8 cellular contexts compared by ENCODE assay signal in genomic region chr5:128082551-128083032, GRCh38. TPM values are rescaled to one million over a fixed set of nuclear protein-coding genes. Genes with fewer than 3 reads are reported as not detected.
A peak's percentile ranks its signal among the peaks of the same experiment; 100 is the strongest.
DNase-seq lines count a peak whose midpoint lies in the region; ATAC-seq, FAIRE-seq and TF ChIP-seq lines count a peak whose summit lies in the region.

No MANE protein-coding gene starts in this region.

- peaks cover 17% of the 10 kb centered on the region for H3K36me3 Mint-ChIP-seq in activated CD4-positive, alpha-beta T cell treated with anti-CD3 and anti-CD28 coated beads for 36 hours (ENCODE audit: low read depth)

- peak overlapping the region; percentile 95 for H2AFZ ChIP-seq in K562 (ENCODE audit: low read depth, low read length)
- H2AFZ ChIP-seq in HepG2 (ENCODE audit: low read length) = peak overlapping the region; percentile 20

- TF ChIP-seq EP300 in K562 (IDR thresholded peaks at IDR 0.05; ENCODE audit: low read length) (no peak), HepG2 (IDR thresholded peaks at IDR 0.05; ENCODE audit: low read depth in 2 of 2, low read length in 2 of 2) (no peak), HepG2 (CRISPR knock-in tag; IDR thresholded peaks at IDR 0.05; ENCODE audit: borderline replicate concordance) (no peak)

- H3K9me3 Mint-ChIP-seq in activated CD4-positive, alpha-beta T cell treated with anti-CD3 and anti-CD28 coated beads for 36 hours (ENCODE audit: low read depth) = no peaks in the 10 kb centered on the region

- peaks cover 5% of the 10 kb centered on the region; the same call in 2 of the 3 replicates for H3K36me3 ChIP-seq in K562 (ENCODE audit: control insufficient read depth, insufficient read depth, low read length)
- no peaks in the 10 kb centered on the region for H3K36me3 ChIP-seq in HepG2 (replicated peaks in 1 of 2; ENCODE audit: control insufficient read depth in 1 of 2, insufficient read depth in 2 of 2, low read length in 2 of 2)
- H3K36me3 ChIP-seq in thyroid gland = no peaks in the 10 kb centered on the region

- peaks cover 81% of the 10 kb centered on the region for H3K79me2 ChIP-seq in K562 (ENCODE audit: control insufficient read depth, insufficient read depth, low read length)
- peaks cover 13% of the 10 kb centered on the region for H3K79me2 ChIP-seq in HepG2 (ENCODE audit: insufficient read depth, low read length)

- CTCF ChIA-PET in activated CD4-positive, alpha-beta T cell treated with anti-CD3 and anti-CD28 coated beads for 36 hours (lab: Charles Lee) = interaction anchor here (0.5 to 1.8 kb wide), 3 partner anchors 12 to 207 kb away, joined by 3 to 4 read pairs (median 3); no protein-coding TSS in a partner anchor
- CTCF ChIA-PET in K562 (lab: Yijun Ruan, JAX; ENCODE audit: low intra/inter-chr PET ratio) = no interaction called here
- CTCF ChIA-PET in HepG2 (lab: Yijun Ruan, JAX; ENCODE audit: low intra/inter-chr PET ratio, low total read pairs) = no interaction called here

- H3K27me3 Mint-ChIP-seq in activated CD4-positive, alpha-beta T cell treated with anti-CD3 and anti-CD28 coated beads for 36 hours = no peaks in the 10 kb centered on the region

- peak overlapping the region; percentile 77 for H3K4me3 Mint-ChIP-seq in activated CD4-positive, alpha-beta T cell treated with anti-CD3 and anti-CD28 coated beads for 36 hours

- H3K9me3 ChIP-seq in K562 (replicated peaks; ENCODE audit: control insufficient read depth, insufficient read depth, low read depth, low read length) = no peaks in the 10 kb centered on the region
- no peaks in the 10 kb centered on the region for H3K9me3 ChIP-seq in HepG2 (ENCODE audit: low read length)
- H3K9me3 ChIP-seq in thyroid gland = no peaks in the 10 kb centered on the region

- TF ChIP-seq CTCF in K562 (IDR thresholded peaks at IDR 0.05 in 2 of 3, conservative IDR thresholded peaks at IDR 0.05 in 1 of 3; ENCODE audit: insufficient read depth in 2 of 3, low read depth in 1 of 3, low read length in 3 of 3) (no peak), HepG2 (CRISPR knock-in tag; IDR thresholded peaks at IDR 0.05) (no peak), thyroid gland (IDR thresholded peaks at IDR 0.05) (no peak)

- under 1% methylated on average over 25 of the region's 25 CpGs for WGBS in K562 (ENCODE audit: insufficient coverage, low coverage, missing lambda C conversion rate)
- 9% methylated on average over 8 of the region's 25 CpGs for WGBS in HepG2 (ENCODE audit: low lambda C conversion rate)
- 1 to 3% methylated on average over 7 to 25 of the region's 25 CpGs for WGBS in thyroid gland, 2 donors

- H3K27me3 ChIP-seq in K562 (ENCODE audit: control insufficient read depth in 2 of 2, insufficient read depth in 2 of 2, low read length in 2 of 2) (no peaks in the 10 kb centered on the region), HepG2 (ENCODE audit: control insufficient read depth in 1 of 2, insufficient read depth in 2 of 2, low read length in 2 of 2) (peaks cover 0 to 5% of the 10 kb centered on the region in 2 experiments; a peak in 1 of 5 replicates), thyroid gland (no peaks in the 10 kb centered on the region)

- peak overlapping the region; percentile 80 for H3K4me3 ChIP-seq in K562
- H3K4me3 ChIP-seq in HepG2 (replicated peaks in 1 of 3; ENCODE audit: insufficient read depth in 1 of 3, low read depth in 2 of 3, low read length in 3 of 3) = peak overlapping the region; percentile 46 to 75 (median 73); a peak in 5 of 6 replicates
- peak overlapping the region; percentile 24 to 76 (median 65) for H3K4me3 ChIP-seq in thyroid gland (replicated peaks in 1 of 3)

- intact Hi-C loops in activated CD4-positive, alpha-beta T cell treated with anti-CD3 and anti-CD28 coated beads for 36 hours (cut with DNase I, micrococcal nuclease) = loop anchor here (1.0 to 10.0 kb wide), 13 partner anchors 118 to 1482 kb away; partner anchors contain the start of genes ISOC1 (in 2 of the 2), PRRC1 (in 2 of the 2), MARCHF3 (in 1 of the 2) and PHAX (in 1 of the 2)
- intact Hi-C loops in K562 (cut with micrococcal nuclease) = loop anchor here (5.0 to 10.0 kb wide), 5 partner anchors 115 to 1015 kb away; no protein-coding TSS in a partner anchor
- intact Hi-C loops in HepG2 (cut with micrococcal nuclease; ENCODE audit: unreplicated experiment) = loop anchor here (1.0 to 5.0 kb wide), 3 partner anchors 147 to 205 kb away; no protein-coding TSS in a partner anchor
- intact Hi-C loops in thyroid gland (cut with DNase I) = no loop called here

- H3K4me2 ChIP-seq in K562 (ENCODE audit: insufficient read depth, low read length) (peak overlapping the region; percentile 87), HepG2 (ENCODE audit: low read depth, low read length) (peak overlapping the region; percentile 82)

- peak overlapping the region; percentile 78 to 95 for H3K9ac ChIP-seq in K562 (ENCODE audit: insufficient read depth in 1 of 2, low read depth in 2 of 2, low read length in 2 of 2)
- peak overlapping the region; percentile 67 for H3K9ac ChIP-seq in HepG2 (ENCODE audit: insufficient read depth, low read depth, low read length)

- peak overlapping the region; percentile 89 for H3K27ac ChIP-seq in K562 (ENCODE audit: extremely low read depth, low read depth, low read length)
- H3K27ac ChIP-seq in HepG2 (ENCODE audit: extremely low read length, insufficient read depth, low read length) = peak overlapping the region; percentile 81
- H3K27ac ChIP-seq in thyroid gland = peak overlapping the region; percentile 74 to 97 (median 97)

- BruUV-seq in K562 (replicated peaks; lab: Mats Ljungman, UMichigan) (no TSS peak), HepG2 (replicated peaks; lab: Mats Ljungman, UMichigan) (no TSS peak)

- H4K20me1 ChIP-seq in K562 (replicated peaks; ENCODE audit: control insufficient read depth, insufficient read depth, low read length) (peaks cover 6% of the 10 kb centered on the region; the same call in 1 of the 2 replicates), HepG2 (ENCODE audit: insufficient read depth, low read length) (0 out of 2 replicates have a peak, but pooled peaks cover 3% of the 10 kb centered on the region)

- no peak for TF ChIP-seq POLR2A in K562 (conservative IDR thresholded peaks at IDR 0.05)
- TF ChIP-seq POLR2A in HepG2 (IDR thresholded peaks at IDR 0.05; ENCODE audit: insufficient read depth in 1 of 2, low read depth in 2 of 2, low read length in 2 of 2) = peak; percentile 13 to 48; a peak in 3 of 4 replicates
- TF ChIP-seq POLR2A in thyroid gland (IDR thresholded peaks at IDR 0.05) = no peak

- no peak for DNase-seq in activated CD4-positive, alpha-beta T cell treated with anti-CD3 and anti-CD28 coated beads for 36 hours
- DNase-seq in activated CD4-positive, alpha-beta T cell treated with anti-CD3 and anti-CD28 coated beads for 48 hours = no peak
- peak in 1 of 4 experiments; percentile 16 for DNase-seq in K562 (ENCODE audit: extremely low read depth in 1 of 4, low spot score in 3 of 4)
- DNase-seq in HepG2 (ENCODE audit: low spot score) = no peak
- no peak for DNase-seq in thyroid gland
- DNase-seq in NCI-H524 treated with DMSO at 0.1 percent for 48 hours (lab: John Stamatoyannopoulos, UW) = no peak

- no peak for TF ChIP-seq RAD21 in K562 (CRISPR knock-in tag; conservative IDR thresholded peaks at IDR 0.05 in 1 of 2, IDR thresholded peaks at IDR 0.05 in 1 of 2)
- TF ChIP-seq RAD21 in HepG2 (CRISPR knock-in tag; IDR thresholded peaks at IDR 0.05) = no peak

- peaks cover 48% of the 10 kb centered on the region for H3K4me1 Mint-ChIP-seq in activated CD4-positive, alpha-beta T cell treated with anti-CD3 and anti-CD28 coated beads for 36 hours

- in situ Hi-C loops in K562 (cut with MboI) = no loop called here
- in situ Hi-C loops in HepG2 (cut with HindIII; ENCODE audit: extremely low pct_ligation_motif_present, low pct_unique_long_range_greater_than_20kb) = loop anchor here (25.0 kb wide), 1 partner anchor 195 kb away; no protein-coding TSS in a partner anchor

- FAIRE-seq in K562 (lab: Jason Lieb, UNC) = no peak
- no peak for FAIRE-seq in HepG2 (lab: Jason Lieb, UNC)

- no peaks in the 10 kb centered on the region for H3K9me1 ChIP-seq in K562 (ENCODE audit: control insufficient read depth, insufficient read depth, low read length)

- POLR2A ChIA-PET in activated CD4-positive, alpha-beta T cell treated with anti-CD3 and anti-CD28 coated beads for 36 hours (lab: Charles Lee) = interaction anchor here (1.1 kb wide), 1 partner anchor 1012 kb away, joined by 5 read pairs; the partner anchor contains the start of gene ISOC1
- POLR2A ChIA-PET in K562 (lab: Yijun Ruan, JAX) = interaction anchor here (0.7 to 1.9 kb wide), 4 partner anchors 10 to 1481 kb away, joined by 3 to 6 read pairs (median 4); no protein-coding TSS in a partner anchor
- POLR2A ChIA-PET in HepG2 (lab: Yijun Ruan, JAX) = no interaction called here

- ATAC-seq in activated CD4-positive, alpha-beta T cell treated with anti-CD3 and anti-CD28 coated beads for 36 hours = peak; percentile 45
- ATAC-seq in HG03575 (IDR thresholded peaks at IDR 0.05; ENCODE audit: extremely low read depth, insufficient number of reproducible peaks, low FRiP score, unreplicated experiment) (peak; percentile 1), K562 (peak; percentile 23), HepG2 (peak; percentile 42), GM18520 (IDR thresholded peaks at IDR 0.05; ENCODE audit: unreplicated experiment) (no peak)

- peaks cover 17 to 20% of the 10 kb centered on the region in 2 experiments; a peak in 4 of 5 replicates for H3K4me1 ChIP-seq in K562 (replicated peaks in 1 of 2; ENCODE audit: control insufficient read depth in 2 of 2, insufficient read depth in 2 of 2, low read length in 2 of 2)
- peaks cover 15% of the 10 kb centered on the region for H3K4me1 ChIP-seq in HepG2 (ENCODE audit: insufficient read depth, low read length)
- H3K4me1 ChIP-seq in thyroid gland = peaks cover 13 to 14% of the 10 kb centered on the region in 2 donors

- H3K27ac Mint-ChIP-seq in activated CD4-positive, alpha-beta T cell treated with anti-CD3 and anti-CD28 coated beads for 36 hours = peak overlapping the region; percentile 94

RNA-seq across cellular contexts. Expression of gene SLC12A2, which starts 1.0 kb away (rescaled TPM):
- 10 to 100 TPM in 1 of 2 experiments, 1 to 10 TPM in 1; 8.0 to 13.1 TPM for total RNA-seq in activated CD4-positive, alpha-beta T cell treated with anti-CD3 and anti-CD28 coated beads for 36 hours
- 25.5 and 58.3 TPM in 2 replicates for total RNA-seq in K562 (2011; cell fraction: chromatin; rRNA removed; ENCODE audit: low replicate concordance)
- total RNA-seq in K562 (2011; cell fraction: nucleolus; rRNA removed) = 16.8 and 22.5 TPM in 2 replicates
- total RNA-seq in K562 (2011; cell fraction: nucleoplasm; rRNA removed) = 28.2 and 32.5 TPM in 2 replicates
- 14.6 and 16.6 TPM in 2 replicates for total RNA-seq in K562 (2014; rRNA removed)
- 20.3 and 25.8 TPM in 2 replicates for total RNA-seq in K562 (2014; rRNA removed; fragmentation: Illumina TruSeq; extraction: Trizol)
- total RNA-seq in K562 (2015; rRNA removed; fragmentation: Illumina TruSeq; extraction: Trizol) = 18.1 and 18.6 TPM in 2 replicates
- total RNA-seq in K562 (2021) = 17.5 and 19.7 TPM in 2 replicates
- 7.2 and 12.6 TPM in 2 replicates for polyA plus RNA-seq in K562 (2011; rRNA removed)
- 3.8 and 4.3 TPM in 2 replicates for polyA plus RNA-seq in K562 (2011; cell fraction: cytosol; rRNA removed)
- polyA plus RNA-seq in K562 (2011; cell fraction: nucleus; rRNA removed) = 4.7 and 5.9 TPM in 2 replicates
- 4.6 and 6.5 TPM in 2 replicates for polyA plus RNA-seq in K562 (2012)
- 6.4 and 6.7 TPM in 2 replicates for polyA plus RNA-seq in K562 (2014; fragmentation: Illumina TruSeq; extraction: Trizol)
- 1 to 10 TPM; 5.3 to 5.4 TPM for polyA plus RNA-seq in K562 (2014; fragmentation: Nextera tagmentation; extraction: Ambion mirVana)
- 5.1 and 5.7 TPM in 2 replicates for polyA plus RNA-seq in K562 (2014; rRNA removed)
- 59.0 and 96.2 TPM in 2 replicates for polyA minus RNA-seq in K562 (2011; rRNA and poly(A)+ RNA removed)
- polyA minus RNA-seq in K562 (2011; cell fraction: cytosol; rRNA and poly(A)+ RNA removed) = 15.4 and 28.4 TPM in 2 replicates
- polyA minus RNA-seq in K562 (2011; cell fraction: nucleus; rRNA and poly(A)+ RNA removed) = 17.2 and 19.3 TPM in 2 replicates
- total RNA-seq in HepG2 (2016; rRNA removed; fragmentation: Illumina TruSeq; extraction: Trizol) = 7.2 and 9.7 TPM in 2 replicates
- total RNA-seq in HepG2 (2016; cell fraction: cytosol; rRNA removed; fragmentation: Illumina TruSeq; extraction: Trizol; ENCODE audit: low read depth) = 1.6 and 1.9 TPM in 2 replicates
- 8.0 and 9.4 TPM in 2 replicates for total RNA-seq in HepG2 (2016; cell fraction: insoluble cytoplasmic fraction; rRNA removed; fragmentation: Illumina TruSeq; extraction: Trizol)
- 2.4 and 3.2 TPM in 2 replicates for total RNA-seq in HepG2 (2016; cell fraction: membrane; rRNA removed; fragmentation: Illumina TruSeq; extraction: Trizol)
- 11.9 and 13.2 TPM in 2 replicates for total RNA-seq in HepG2 (2016; cell fraction: nucleus; rRNA removed; fragmentation: Illumina TruSeq; extraction: Trizol)
- polyA plus RNA-seq in HepG2 (2011; rRNA removed) = 2.8 and 4.0 TPM in 2 replicates
- polyA plus RNA-seq in HepG2 (2011; cell fraction: cytosol; rRNA removed) = 1.7 and 2.0 TPM in 2 replicates
- 2.8 and 3.1 TPM in 2 replicates for polyA plus RNA-seq in HepG2 (2011; cell fraction: nucleus; rRNA removed)
- polyA plus RNA-seq in HepG2 (2012) = 3.2 and 3.6 TPM in 2 replicates
- polyA plus RNA-seq in HepG2 (2016; cell fraction: cytosol; fragmentation: Illumina TruSeq; extraction: Trizol; ENCODE audit: low read depth) = 0.18 and 0.19 TPM in 2 replicates
- 2.7 and 2.8 TPM in 2 replicates for polyA plus RNA-seq in HepG2 (2016; cell fraction: insoluble cytoplasmic fraction; fragmentation: Illumina TruSeq; extraction: Trizol; ENCODE audit: low read depth)
- polyA plus RNA-seq in HepG2 (2016; cell fraction: membrane; fragmentation: Illumina TruSeq; extraction: Trizol; ENCODE audit: low read depth) = 0.43 and 0.49 TPM in 2 replicates
- polyA plus RNA-seq in HepG2 (2016; cell fraction: nucleus; fragmentation: Illumina TruSeq; extraction: Trizol; ENCODE audit: insufficient read depth, low read depth) = 4.5 and 5.2 TPM in 2 replicates
- 12.0 and 12.5 TPM in 2 replicates for polyA minus RNA-seq in HepG2 (2011; rRNA and poly(A)+ RNA removed; ENCODE audit: low replicate concordance)
- 13.6 and 13.8 TPM in 2 replicates for polyA minus RNA-seq in HepG2 (2011; cell fraction: cytosol; rRNA and poly(A)+ RNA removed)
- polyA minus RNA-seq in HepG2 (2011; cell fraction: nucleus; rRNA and poly(A)+ RNA removed) = 18.8 and 19.3 TPM in 2 replicates
- total RNA-seq in thyroid gland = 10 to 100 TPM; 27.2 to 53.3 (median 29.4) TPM

Comparison
In these comparisons a context has a peak if more than half of its experiments do, and no peak if none do; other contexts are left out.
1. POLR2A ChIP-seq: peak in HepG2 (2 of 2); none in K562 (single experiment) and thyroid gland (0 of 2).
2. Peak in every context shown above with its lines, with median percentiles within 50 percentile points of each other: H3K27ac ChIP-seq and H3K4me3 ChIP-seq.